In the genomic region with DNA sequence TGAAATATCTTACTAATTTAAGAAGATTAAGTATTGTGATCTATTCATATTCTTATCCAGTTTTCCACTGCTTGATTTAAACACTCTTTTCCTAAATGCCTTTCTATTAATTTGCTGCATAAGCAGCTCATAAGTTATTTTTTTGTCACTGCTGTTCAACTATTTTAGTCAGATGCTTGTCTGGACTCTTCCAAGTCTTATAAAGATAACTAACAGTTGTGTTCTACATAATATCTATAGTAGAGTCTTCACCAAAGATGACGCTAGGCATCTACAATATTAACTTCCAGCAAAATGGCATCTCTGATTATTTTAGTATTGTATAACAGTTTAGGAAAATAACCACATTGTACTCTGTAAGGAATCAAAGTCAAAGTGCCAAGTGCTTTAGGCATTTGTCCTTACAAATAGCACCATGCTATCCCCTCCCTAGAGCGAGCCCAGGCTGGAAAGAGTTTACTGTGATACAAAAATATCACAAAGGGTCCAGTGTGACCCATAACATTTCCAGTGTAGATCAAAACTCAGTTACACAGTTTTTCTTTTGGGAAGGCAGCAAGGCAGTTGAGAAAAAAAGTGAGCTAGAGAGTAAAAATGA, we compare ENCODE assay signal across 21 cellular contexts.
DNase-seq lines count a peak whose midpoint lies in the region; ATAC-seq and TF ChIP-seq lines count a peak whose summit lies in the region.
"Had no signal": no experiment of that assay in that cellular context is flagged by ENCODE, and none has a peak within 500 bp of the region (broad histone marks: within the 10 kb centered on the region; RNA-seq: fewer than 3 reads in every experiment).

No MANE protein-coding gene starts in this region.

- no peak for TF ChIP-seq CTCF in IMR-90 (conservative IDR thresholded peaks at IDR 0.05; ENCODE audit: low read depth, low read length)
- TF ChIP-seq CTCF in brain microvascular endothelial cell (IDR thresholded peaks at IDR 0.05; ENCODE audit: low read depth, low read length, missing control alignments) = no peak
- no peak for TF ChIP-seq CTCF in CD4-positive, alpha-beta T cell (IDR thresholded peaks at IDR 0.05)

- peak overlapping the region; percentile 47; the same call in 1 of the 2 replicates for H2BK120ac ChIP-seq in IMR-90 (ENCODE audit: low read depth, low read length)

- H3K27me3 ChIP-seq in IMR-90 (ENCODE audit: control insufficient read depth, insufficient read depth, low read length) (no peaks in the 10 kb centered on the region), brain microvascular endothelial cell (replicated peaks) (no peaks in the 10 kb centered on the region)
- no peaks in the 10 kb centered on the region for H3K27me3 ChIP-seq in CD4-positive, alpha-beta T cell (ENCODE audit: control insufficient read depth, insufficient read depth, low read length)
- H3K27me3 ChIP-seq: hepatocyte had no signal

- H3K27ac ChIP-seq in IMR-90 (ENCODE audit: insufficient read depth, low read length) (no peak overlapping the region), brain microvascular endothelial cell (peak overlapping the region; percentile 62)
- no peak overlapping the region for H3K27ac ChIP-seq in CD4-positive, alpha-beta T cell (ENCODE audit: low read depth, low read length)
- H3K27ac ChIP-seq: hepatocyte, KMS-11, SK-N-MC had no signal

- H3K4ac ChIP-seq in IMR-90 (ENCODE audit: low read depth, low read length) = no peak overlapping the region

- no peaks in the 10 kb centered on the region for H4K20me1 ChIP-seq in IMR-90 (ENCODE audit: insufficient read depth, low read length)

- H3K36me3 ChIP-seq in IMR-90 (ENCODE audit: control insufficient read depth, insufficient read depth, low read length) = no peaks in the 10 kb centered on the region
- H3K36me3 ChIP-seq in brain microvascular endothelial cell (replicated peaks) = no peaks in the 10 kb centered on the region

- POLR2A ChIA-PET in IMR-90 (lab: Charles Lee; ENCODE audit: unreplicated experiment) = no interaction called here
- POLR2A ChIA-PET in CD4-positive, alpha-beta T cell (lab: Charles Lee) = no interaction called here

- dilution Hi-C loops in IMR-90 (cut with HindIII; ENCODE audit: low sequenced_read_pairs, unreplicated experiment) = no loop called here

- WGBS in IMR-90 (ENCODE audit: extremely low coverage in 2 of 2, insufficient read length in 1 of 2), 2 experiments = no CpG with 5 or more reads among the region's 2 CpGs

- ATAC-seq in IMR-90 (ENCODE audit: low read depth) = no peak
- no peak for ATAC-seq in activated T-cell treated with anti-CD3 and anti-CD28 coated beads, Interleukin-2, amount 50 U/mL, for 4 hours
- ATAC-seq in CD4-positive, alpha-beta T cell (ENCODE audit: poor library complexity) = no peak
- ATAC-seq: activated naive CD8-positive, alpha-beta T cell treated with anti-CD3 and anti-CD28 coated beads, Interleukin-2, amount 50 U/mL, for 24 hours; activated T-helper 17 cell treated with anti-CD3 and anti-CD28 coated beads, Interleukin-2, amount 50 U/mL, for 72 hours had no signal

- peak overlapping the region; percentile 38; the same call in 1 of the 2 replicates for H3K23ac ChIP-seq in IMR-90 (ENCODE audit: low read depth, low read length)

- peaks cover 7% of the 10 kb centered on the region; the same call in 1 of the 2 replicates for H3K9me1 ChIP-seq in IMR-90 (ENCODE audit: insufficient read depth, low read length)

- no peaks in the 10 kb centered on the region for H3K9me3 ChIP-seq in IMR-90 (ENCODE audit: control insufficient read depth, insufficient read depth, low read length)
- no peaks in the 10 kb centered on the region for H3K9me3 ChIP-seq in CD4-positive, alpha-beta T cell (ENCODE audit: control insufficient read depth, low read length)

- CTCF ChIA-PET in IMR-90 (lab: Yijun Ruan, JAX) = no interaction called here
- CTCF ChIA-PET in CD4-positive, alpha-beta T cell (lab: Charles Lee) = no interaction called here

- H3K18ac ChIP-seq in IMR-90 (ENCODE audit: low read depth, low read length) = peak overlapping the region; percentile 61; the same call in 1 of the 2 replicates

- H4K8ac ChIP-seq in IMR-90 (ENCODE audit: low read depth in 2 of 2, low read length in 2 of 2) = no peak overlapping the region; a peak in 1 of 4 replicates

- H3K56ac ChIP-seq in IMR-90 (ENCODE audit: extremely low read depth, insufficient read depth, low read length) = no peak overlapping the region

- H3K79me1 ChIP-seq in IMR-90 (ENCODE audit: low read depth in 1 of 2, low read length in 2 of 2) = peaks cover 5 to 18% of the 10 kb centered on the region in 2 experiments; a peak in 3 of 4 replicates

- no TSS peak for BruUV-seq in IMR-90 (replicated peaks; lab: Mats Ljungman, UMichigan)

- H2AK5ac ChIP-seq in IMR-90 (ENCODE audit: low read depth, low read length) = no peak overlapping the region

- TF ChIP-seq RAD21 in IMR-90 (IDR thresholded peaks at IDR 0.05; ENCODE audit: low read length) = no peak

- H3K27ac Mint-ChIP-seq in CD4-positive, alpha-beta T cell = no peak overlapping the region
- H3K27ac Mint-ChIP-seq: activated naive CD8-positive, alpha-beta T cell treated with anti-CD3 and anti-CD28 coated beads, Interleukin-2, amount 50 U/mL, for 24 hours; activated T-helper 17 cell treated with anti-CD3 and anti-CD28 coated beads, Interleukin-2, amount 50 U/mL, for 72 hours had no signal

- no peak overlapping the region for H2AK9ac ChIP-seq in IMR-90 (replicated peaks; ENCODE audit: low read depth, low read length, poor library complexity)

- no peaks in the 10 kb centered on the region for H3K4me1 Mint-ChIP-seq in activated T-cell treated with anti-CD3 and anti-CD28 coated beads, Interleukin-2, amount 50 U/mL, for 4 hours (ENCODE audit: low read depth)
- no peaks in the 10 kb centered on the region for H3K4me1 Mint-ChIP-seq in CD4-positive, alpha-beta T cell (ENCODE audit: low read depth)
- H3K4me1 Mint-ChIP-seq: activated T-helper 17 cell treated with anti-CD3 and anti-CD28 coated beads, Interleukin-2, amount 50 U/mL, for 72 hours had no signal

- no peak overlapping the region for H3K9ac ChIP-seq in IMR-90 (ENCODE audit: low read depth, low read length)
- H3K9ac ChIP-seq: KMS-11 had no signal

- H4K91ac ChIP-seq in IMR-90 (ENCODE audit: insufficient read depth, low read depth, low read length) = no peak overlapping the region

- peaks cover 12% of the 10 kb centered on the region for H3K4me1 ChIP-seq in IMR-90 (ENCODE audit: control insufficient read depth, insufficient read depth, low read length)

- intact Hi-C loops in IMR-90 (cut with micrococcal nuclease) = no loop called here
- intact Hi-C loops in CD4-positive, alpha-beta T cell (cut with DNase I, micrococcal nuclease) = no loop called here

- H3K4me3 Mint-ChIP-seq in activated T-cell treated with anti-CD3 and anti-CD28 coated beads, Interleukin-2, amount 50 U/mL, for 4 hours = no peak overlapping the region
- H3K4me3 Mint-ChIP-seq in CD4-positive, alpha-beta T cell = no peak overlapping the region
- H3K4me3 Mint-ChIP-seq: activated naive CD8-positive, alpha-beta T cell treated with anti-CD3 and anti-CD28 coated beads, Interleukin-2, amount 50 U/mL, for 24 hours; activated T-helper 17 cell treated with anti-CD3 and anti-CD28 coated beads, Interleukin-2, amount 50 U/mL, for 72 hours had no signal

- no peak overlapping the region; the same call in 2 of the 3 replicates for H2BK15ac ChIP-seq in IMR-90 (ENCODE audit: low read depth, low read length)

- peak overlapping the region; percentile 80 for H2BK5ac ChIP-seq in IMR-90 (ENCODE audit: low read depth, low read length, poor library complexity, severe bottlenecking)

- no peaks in the 10 kb centered on the region for H3K9me3 Mint-ChIP-seq in activated T-cell treated with anti-CD3 and anti-CD28 coated beads, Interleukin-2, amount 50 U/mL, for 4 hours
- H3K9me3 Mint-ChIP-seq in CD4-positive, alpha-beta T cell = no peaks in the 10 kb centered on the region
- H3K9me3 Mint-ChIP-seq: activated naive CD8-positive, alpha-beta T cell treated with anti-CD3 and anti-CD28 coated beads, Interleukin-2, amount 50 U/mL, for 24 hours; activated T-helper 17 cell treated with anti-CD3 and anti-CD28 coated beads, Interleukin-2, amount 50 U/mL, for 72 hours had no signal

- no peaks in the 10 kb centered on the region for H3K36me3 Mint-ChIP-seq in activated T-cell treated with anti-CD3 and anti-CD28 coated beads, Interleukin-2, amount 50 U/mL, for 4 hours (ENCODE audit: insufficient read depth)
- no peaks in the 10 kb centered on the region for H3K36me3 Mint-ChIP-seq in CD4-positive, alpha-beta T cell (ENCODE audit: low read depth)

- no peak for TF ChIP-seq POLR2A in IMR-90 (IDR thresholded peaks at IDR 0.05; ENCODE audit: low read depth, low read length)

- in situ Hi-C loops in IMR-90 (cut with MboI; ENCODE audit: low sequenced_read_pairs) (loop anchor here (5.0 kb wide), 1 partner anchor 35 kb away; no protein-coding TSS in a partner anchor), brain microvascular endothelial cell (cut with HindIII; ENCODE audit: low pct_ligation_motif_present, low sequenced_read_pairs) (no loop called here)

- H4K5ac ChIP-seq in IMR-90 (ENCODE audit: low read depth, low read length) = peak overlapping the region; percentile 49; the same call in 1 of the 2 replicates

- H3K4me3 ChIP-seq in IMR-90 (ENCODE audit: insufficient read depth, low read depth, low read length) (no peak overlapping the region), brain microvascular endothelial cell (ENCODE audit: low read depth, low read length) (no peak overlapping the region)
- H3K4me3 ChIP-seq: hepatocyte, SK-N-MC had no signal

- 0 out of 2 replicates have a peak overlapping the region, but pooled peaks have one; percentile 2 for H3K14ac ChIP-seq in IMR-90 (replicated peaks; ENCODE audit: low read depth, low read length)

- peak overlapping the region; percentile 74; the same call in 1 of the 2 replicates for H2BK20ac ChIP-seq in IMR-90 (ENCODE audit: low read depth, low read length)

- peaks cover 19% of the 10 kb centered on the region for H3K27me3 Mint-ChIP-seq in activated T-cell treated with anti-CD3 and anti-CD28 coated beads, Interleukin-2, amount 50 U/mL, for 4 hours (ENCODE audit: low read depth)
- H3K27me3 Mint-ChIP-seq in CD4-positive, alpha-beta T cell = peaks cover 8% of the 10 kb centered on the region

- DNase-seq in COLO829 (ENCODE audit: low spot score) (peak; percentile 34), IMR-90 (no peak), brain microvascular endothelial cell (no peak), myocyte (ENCODE audit: low read depth) (peak; percentile 3), HK-2 (ENCODE audit: unreplicated experiment) (no peak)
- DNase-seq in stimulated activated CD4-positive, alpha-beta T cell treated with anti-CD3 and anti-CD28 coated beads, Interleukin-1b, Interleukin-23, amount 100 ng/mL, for 48 hours = no peak
- DNase-seq in activated T-cell treated with anti-CD3 and anti-CD28 coated beads, Interleukin-2, amount 50 U/mL, for 4 hours = no peak
- no peak for DNase-seq in CD4-positive, alpha-beta T cell
- DNase-seq: activated CD4-positive, alpha-beta T cell treated with anti-CD3 and anti-CD28 coated beads for 1 hour; activated naive CD8-positive, alpha-beta T cell treated with anti-CD3 and anti-CD28 coated beads, Interleukin-2, amount 50 U/mL, for 24 hours; DND-41; effector CD8-positive, alpha-beta T cell; islet precursor cell; midbrain; NCI-H1092; NCI-H524; stimulated activated naive CD4-positive, alpha-beta T cell had no signal

- no peak overlapping the region for H2AFZ ChIP-seq in IMR-90 (replicated peaks; ENCODE audit: low read length, poor library complexity)
- H2AFZ ChIP-seq: hepatocyte had no signal

- H3K4me2 ChIP-seq in IMR-90 (ENCODE audit: low read depth, low read length) = no peak overlapping the region
- H3K4me2 ChIP-seq: hepatocyte, KMS-11 had no signal

Comparison
In these comparisons a context has a peak if more than half of its experiments do, and no peak if none do; other contexts are left out.
1. DNase-seq: peak in COLO829 (single experiment) and myocyte (single experiment); none in IMR-90 (single experiment), brain microvascular endothelial cell (single experiment), stimulated activated CD4-positive, alpha-beta T cell treated with anti-CD3 and anti-CD28 coated beads, Interleukin-1b, Interleukin-23, amount 100 ng/mL, for 48 hours (single experiment), activated T-cell treated with anti-CD3 and anti-CD28 coated beads, Interleukin-2, amount 50 U/mL, for 4 hours (single experiment), HK-2 (single experiment) and CD4-positive, alpha-beta T cell (0 of 10).